Comparison of ENCODE assay signal across 18 cellular contexts in genomic region chr14:31902002-31902401, GRCh38.
DNase-seq lines count a peak whose midpoint lies in the region; ATAC-seq lines count a peak whose summit lies in the region.
"Had no signal": no experiment of that assay in that cellular context is flagged by ENCODE, and none has a peak within 500 bp of the region (broad histone marks: within the 10 kb centered on the region; RNA-seq: fewer than 3 reads in every experiment).

No MANE protein-coding gene starts in this region.

- no peak for DNase-seq in activated CD4-positive, CD25-positive, alpha-beta regulatory T cell treated with anti-CD3 and anti-CD28 coated beads, Interleukin-2, amount 50 U/mL, for 72 hours
- DNase-seq in NCI-H226 (peak; percentile 43), renal cortical epithelial cell (ENCODE audit: low read depth) (peak; percentile 47), HCEC 1CT (no peak), NCI-H524 treated with DMSO at 0.1 percent for 48 hours (lab: John Stamatoyannopoulos, UW) (no peak)
- DNase-seq: activated effector memory CD4-positive, alpha-beta T cell treated with Interleukin-2 at 50 U/mL for 16 hours; amygdala; BE2C; cerebellar nuclear complex; DMS 273 treated with DMSO at 0.1 percent for 48 hours; H9; NCI-H1436; NK-92 treated with Interleukin-12 subunit alpha and Interleukin-12 subunit beta, amount 100 ng/mL, for 24 hours; T-cell; thyroid gland had no signal

- ATAC-seq in activated CD4-positive, CD25-positive, alpha-beta regulatory T cell treated with anti-CD3 and anti-CD28 coated beads, Interleukin-2, amount 50 U/mL, for 24 hours, result peak; percentile 66 to 72
- ATAC-seq in esophagus mucosa, result peak; percentile 79
- ATAC-seq in HG02623 (IDR thresholded peaks at IDR 0.05; ENCODE audit: unreplicated experiment), result no peak
- ATAC-seq: T-cell had no signal

Comparison
In these comparisons a context has a peak if more than half of its experiments do, and no peak if none do; other contexts are left out.
1. DNase-seq: peak in NCI-H226 (single experiment) and renal cortical epithelial cell (single experiment); none in activated CD4-positive, CD25-positive, alpha-beta regulatory T cell treated with anti-CD3 and anti-CD28 coated beads, Interleukin-2, amount 50 U/mL, for 72 hours (single experiment), HCEC 1CT (single experiment) and NCI-H524 treated with DMSO at 0.1 percent for 48 hours (single experiment).